16 cellular contexts compared by ENCODE assay signal in genomic region chr10:88089498-88089897, GRCh38.
DNase-seq lines count a peak whose midpoint lies in the region; ATAC-seq and TF ChIP-seq lines count a peak whose summit lies in the region.
"Had no signal": no experiment of that assay in that cellular context is flagged by ENCODE, and none has a peak within 500 bp of the region (broad histone marks: within the 10 kb centered on the region; RNA-seq: fewer than 3 reads in every experiment).

No MANE protein-coding gene starts in this region.

- intact Hi-C loops in psoas muscle (cut with DNase I), result no loop called here

- no peak overlapping the region for H3K4me3 Mint-ChIP-seq in memory B cell
- H3K4me3 Mint-ChIP-seq: activated CD8-positive, alpha-beta memory T cell treated with anti-CD3 and anti-CD28 coated beads, Interleukin-2, amount 10 ng/mL, durations not matched to agents 7 days and 5 days; nephron had no signal

- POLR2A ChIA-PET in RWPE1 (lab: Yijun Ruan, JAX; ENCODE audit: low non-redundant PET), result no interaction called here

- H3K4me1 Mint-ChIP-seq in memory B cell, result peaks cover 31% of the 10 kb centered on the region
- H3K4me1 Mint-ChIP-seq: nephron had no signal

- H3K9me3 Mint-ChIP-seq in memory B cell, result no peaks in the 10 kb centered on the region
- H3K9me3 Mint-ChIP-seq: activated naive CD4-positive, alpha-beta T cell treated with anti-CD3 and anti-CD28 coated beads, Interleukin-2, amount 50 U/mL, for 72 hours; nephron had no signal

- ATAC-seq in memory B cell (ENCODE audit: low read depth) (no peak), HG03196 (IDR thresholded peaks at IDR 0.05; ENCODE audit: unreplicated experiment) (no peak), psoas muscle (no peak)
- ATAC-seq: activated CD8-positive, alpha-beta memory T cell treated with anti-CD3 and anti-CD28 coated beads, Interleukin-2, amount 10 ng/mL, durations not matched to agents 7 days and 5 days; activated naive CD4-positive, alpha-beta T cell treated with anti-CD3 and anti-CD28 coated beads, Interleukin-2, amount 50 U/mL, for 72 hours; stimulated activated naive CD8-positive, alpha-beta T cell treated with anti-CD3 and anti-CD28 coated beads, Interleukin-15, Interleukin-2, amounts not matched to agents 100 U/mL and 50 U/mL, for 24 hours had no signal

- H3K27me3 Mint-ChIP-seq in memory B cell, result no peaks in the 10 kb centered on the region

- DNase-seq in DMS153 treated with DMSO at 0.1 percent for 48 hours (lab: John Stamatoyannopoulos, UW; ENCODE audit: unreplicated experiment) (peak; percentile 82), NCI-H1105 (lab: John Stamatoyannopoulos, UW) (peak; percentile 80), RWPE1 (ENCODE audit: low spot score) (no peak), memory B cell (ENCODE audit: low spot score in 2 of 2) (no peak), cerebellar nuclear complex (lab: John Stamatoyannopoulos, UW) (no peak), psoas muscle (no peak), NCI-H526 treated with DMSO at 0.1 percent for 48 hours (lab: John Stamatoyannopoulos, UW) (no peak)
- DNase-seq: activated CD8-positive, alpha-beta memory T cell treated with anti-CD3 and anti-CD28 coated beads, Interleukin-2, amount 10 ng/mL, durations not matched to agents 7 days and 5 days; BE2C; NCI-H1048; stimulated activated naive CD8-positive, alpha-beta T cell treated with anti-CD3 and anti-CD28 coated beads, Interleukin-15, Interleukin-2, amounts not matched to agents 100 U/mL and 50 U/mL, for 24 hours; WERI-Rb-1 had no signal

- peak overlapping the region; percentile 90 for H3K27ac ChIP-seq in RWPE1
- no peak overlapping the region for H3K27ac ChIP-seq in psoas muscle
- H3K27ac ChIP-seq: cardiac muscle cell, WERI-Rb-1 had no signal

- H3K27ac Mint-ChIP-seq in memory B cell, result peak overlapping the region; percentile 16
- H3K27ac Mint-ChIP-seq: activated naive CD4-positive, alpha-beta T cell treated with anti-CD3 and anti-CD28 coated beads, Interleukin-2, amount 50 U/mL, for 72 hours; nephron had no signal

- TF ChIP-seq CTCF in RWPE1 (conservative IDR thresholded peaks at IDR 0.05; ENCODE audit: low read depth) (no peak), psoas muscle (IDR thresholded peaks at IDR 0.05) (no peak)

- no peaks in the 10 kb centered on the region for H3K4me1 ChIP-seq in psoas muscle

- H3K36me3 ChIP-seq in psoas muscle (ENCODE audit: insufficient read depth in 1 of 2, low read depth in 1 of 2), result no peaks in the 10 kb centered on the region
- H3K36me3 ChIP-seq: BE2C, cardiac muscle cell, WERI-Rb-1 had no signal

- no peak overlapping the region for H3K4me3 ChIP-seq in psoas muscle
- H3K4me3 ChIP-seq: cardiac muscle cell had no signal

- no peaks in the 10 kb centered on the region for H3K36me3 Mint-ChIP-seq in memory B cell
- H3K36me3 Mint-ChIP-seq: activated naive CD4-positive, alpha-beta T cell treated with anti-CD3 and anti-CD28 coated beads, Interleukin-2, amount 50 U/mL, for 72 hours had no signal

- CTCF ChIA-PET in RWPE1 (lab: Yijun Ruan, JAX), result interaction anchor here (0.6 to 1.1 kb wide), 3 partner anchors 25 to 368 kb away, joined by 3 to 4 read pairs (median 4); no protein-coding TSS in a partner anchor

- no peaks in the 10 kb centered on the region for H3K27me3 ChIP-seq in psoas muscle (ENCODE audit: insufficient read depth in 3 of 3, low read length in 2 of 3)
- H3K27me3 ChIP-seq: BE2C, cardiac muscle cell had no signal

- no peaks in the 10 kb centered on the region for H3K9me3 ChIP-seq in psoas muscle
- H3K9me3 ChIP-seq: BE2C had no signal

Comparison
In these comparisons a context has a peak if more than half of its experiments do, and no peak if none do; other contexts are left out.
1. DNase-seq: peak in DMS153 treated with DMSO at 0.1 percent for 48 hours (single experiment) and NCI-H1105 (single experiment); none in RWPE1 (single experiment), memory B cell (0 of 2), cerebellar nuclear complex (0 of 2), psoas muscle (0 of 2) and NCI-H526 treated with DMSO at 0.1 percent for 48 hours (single experiment).